ENCODE assay signal across 11 cellular contexts in genomic region chr1:1883092-1883858, GRCh38. TPM values are rescaled to one million over a fixed set of nuclear protein-coding genes. Genes with fewer than 3 reads are reported as not detected.
DNase-seq lines count a peak whose midpoint lies in the region; ATAC-seq and TF ChIP-seq lines count a peak whose summit lies in the region.
"Had no signal": no experiment of that assay in that cellular context is flagged by ENCODE, and none has a peak within 500 bp of the region (broad histone marks: within the 10 kb centered on the region; RNA-seq: fewer than 3 reads in every experiment).

No MANE protein-coding gene starts in this region.

- H2BK120ac ChIP-seq in H9 (ENCODE audit: low read depth, low read length, poor library complexity, severe bottlenecking), result no peak overlapping the region

- no peaks in the 10 kb centered on the region; the same call in 1 of the 2 replicates for H3K4me1 ChIP-seq in H9 (ENCODE audit: insufficient read depth, low read length)
- H3K4me1 ChIP-seq: prostate gland had no signal

- no CpG with 5 or more reads among the region's 4 CpGs for WGBS in H9 (ENCODE audit: extremely low coverage, insufficient read length, low lambda C conversion rate)

- peak overlapping the region; percentile 73 for H3K27ac ChIP-seq in AG04450 (ENCODE audit: low read depth, low read length)
- no peak overlapping the region for H3K27ac ChIP-seq in H9 (ENCODE audit: insufficient read length, low read depth, low read length)
- H3K27ac ChIP-seq: prostate gland had no signal

- H3K56ac ChIP-seq in H9 (ENCODE audit: insufficient read length, low read depth, low read length), result no peak overlapping the region

- H3K36me3 Mint-ChIP-seq in H9 (ENCODE audit: insufficient read depth in 1 of 3, low read depth in 3 of 3), result peaks cover 25 to 28% (median 25%) of the 10 kb centered on the region in 3 experiments; a peak in 6 of 7 replicates
- peaks cover 65% of the 10 kb centered on the region for H3K36me3 Mint-ChIP-seq in activated T-helper 17 cell treated with anti-CD3 and anti-CD28 coated beads, Interleukin-2, amount 50 U/mL, for 72 hours (ENCODE audit: low read depth)

- no peaks in the 10 kb centered on the region for H3K27me3 ChIP-seq in AG04450 (ENCODE audit: control insufficient read depth, insufficient read depth, low read length)
- H3K27me3 ChIP-seq in H9 (ENCODE audit: insufficient read depth, low read length), result no peaks in the 10 kb centered on the region
- H3K27me3 ChIP-seq: heart left ventricle had no signal

- H2BK5ac ChIP-seq in H9 (ENCODE audit: insufficient read length, low read length), result no peak overlapping the region

- no peak overlapping the region for H3K4ac ChIP-seq in H9 (ENCODE audit: low read depth, low read length)

- H3K14ac ChIP-seq in H9 (ENCODE audit: insufficient read depth, low read length), result no peak overlapping the region

- H2BK20ac ChIP-seq in H9 (ENCODE audit: low read depth, low read length, poor library complexity, severe bottlenecking), result no peak overlapping the region

- H3K23ac ChIP-seq in H9 (ENCODE audit: insufficient read length, low read depth, low read length), result no peak overlapping the region

- no peak overlapping the region for H2AFZ ChIP-seq in H9 (ENCODE audit: low read length)

- no peak for ATAC-seq in activated T-helper 17 cell treated with anti-CD3 and anti-CD28 coated beads, Interleukin-2, amount 50 U/mL, for 72 hours (replicated peaks)

- no peak for TF ChIP-seq CTCF in AG04450 (IDR thresholded peaks at IDR 0.05; ENCODE audit: low read depth, low read length)
- no peak for TF ChIP-seq CTCF in H9 (conservative IDR thresholded peaks at IDR 0.05)
- TF ChIP-seq CTCF in foreskin fibroblast (IDR thresholded peaks at IDR 0.05; ENCODE audit: low read depth, low read length), result no peak

- H3K79me1 ChIP-seq in H9 (ENCODE audit: insufficient read depth, low read depth, low read length, poor library complexity, severe bottlenecking), result no peaks in the 10 kb centered on the region

- peaks cover 73% of the 10 kb centered on the region for H3K79me2 ChIP-seq in H9 (ENCODE audit: insufficient read depth, low read length)

- no peak overlapping the region for H2BK15ac ChIP-seq in H9 (ENCODE audit: low read depth, low read length)

- H3K4me3 Mint-ChIP-seq in H9, result no peak overlapping the region
- peak overlapping the region; percentile 38 for H3K4me3 Mint-ChIP-seq in activated T-helper 17 cell treated with anti-CD3 and anti-CD28 coated beads, Interleukin-2, amount 50 U/mL, for 72 hours

- H2BK12ac ChIP-seq in H9 (ENCODE audit: insufficient read length, low read depth, low read length), result no peak overlapping the region

- H3K9me3 Mint-ChIP-seq in H9, result peaks cover 0 to 5% of the 10 kb centered on the region in 2 experiments; a peak in 1 of 5 replicates
- no peaks in the 10 kb centered on the region for H3K9me3 Mint-ChIP-seq in activated T-helper 17 cell treated with anti-CD3 and anti-CD28 coated beads, Interleukin-2, amount 50 U/mL, for 72 hours

- H4K8ac ChIP-seq in H9 (replicated peaks; ENCODE audit: insufficient read length, low read depth, low read length), result no peak overlapping the region

- DNase-seq in AG04450 (ENCODE audit: low read depth, low spot score) (no peak), H9 (no peak), kidney tubule cell (ENCODE audit: low spot score) (peak; percentile 61), foreskin fibroblast (no peak), DMS53 (lab: John Stamatoyannopoulos, UW) (no peak), C1 segment of cervical spinal cord (lab: John Stamatoyannopoulos, UW) (no peak), activated gamma-delta T cell treated with Interleukin-2 at 50 U/mL for 16 hours (no peak)
- DNase-seq: heart left ventricle, NCI-H524 had no signal

- H3K27ac Mint-ChIP-seq in H9, result peak overlapping the region; percentile 35 to 81 (median 70); a peak in 5 of 7 replicates
- H3K27ac Mint-ChIP-seq in activated T-helper 17 cell treated with anti-CD3 and anti-CD28 coated beads, Interleukin-2, amount 50 U/mL, for 72 hours, result peak overlapping the region; percentile 52

- H3K27me3 Mint-ChIP-seq in H9 (ENCODE audit: low read depth), result no peaks in the 10 kb centered on the region
- H3K27me3 Mint-ChIP-seq in activated T-helper 17 cell treated with anti-CD3 and anti-CD28 coated beads, Interleukin-2, amount 50 U/mL, for 72 hours, result no peaks in the 10 kb centered on the region

- H3K9ac ChIP-seq in H9 (ENCODE audit: extremely low read depth, insufficient read length, low read length), result no peak overlapping the region

- no peak overlapping the region for H3T11ph ChIP-seq in H9 (ENCODE audit: low read length)

- H3K4me2 ChIP-seq in H9 (ENCODE audit: insufficient read depth, insufficient read length, low read length), result no peak overlapping the region

- no peak overlapping the region for H2AK5ac ChIP-seq in H9 (ENCODE audit: insufficient read length, low read length)

- peaks cover 3% of the 10 kb centered on the region for H4K20me1 ChIP-seq in H9 (ENCODE audit: control insufficient read depth, insufficient read depth, insufficient read length)

- no peaks in the 10 kb centered on the region for H3K9me3 ChIP-seq in AG04450 (ENCODE audit: control insufficient read depth, insufficient read depth, low read length)
- no peaks in the 10 kb centered on the region for H3K9me3 ChIP-seq in H9 (ENCODE audit: control insufficient read depth, low read depth, low read length)
- H3K9me3 ChIP-seq: heart left ventricle, prostate gland had no signal

- peaks cover 38 to 48% of the 10 kb centered on the region in 2 experiments for H3K4me1 Mint-ChIP-seq in H9
- H3K4me1 Mint-ChIP-seq in activated T-helper 17 cell treated with anti-CD3 and anti-CD28 coated beads, Interleukin-2, amount 50 U/mL, for 72 hours, result peaks cover 37% of the 10 kb centered on the region

- no peak overlapping the region for H3K4me3 ChIP-seq in AG04450 (ENCODE audit: low read depth, low read length)
- no peak overlapping the region for H3K4me3 ChIP-seq in foreskin fibroblast (ENCODE audit: low read depth in 1 of 2, low read length in 2 of 2)
- H3K4me3 ChIP-seq: prostate gland had no signal

- CTCF ChIA-PET in AG04450 (lab: Charles Lee), result interaction anchor here (0.7 to 0.9 kb wide), 2 partner anchors 23 to 484 kb away, joined by 4 to 5 read pairs; partner anchors contain the start of gene CCNL2

- POLR2A ChIA-PET in AG04450 (lab: Yijun Ruan, JAX), result interaction anchor here (0.7 to 1.2 kb wide), 3 partner anchors 9 to 35 kb away, joined by 3 to 11 read pairs (median 5); no protein-coding TSS in a partner anchor

- H4K5ac ChIP-seq in H9 (ENCODE audit: insufficient read length, low read depth, low read length), result no peak overlapping the region

- no peaks in the 10 kb centered on the region for H3K23me2 ChIP-seq in H9 (ENCODE audit: insufficient read length, low read depth, low read length, poor library complexity, severe bottlenecking)

- no peak overlapping the region for H3K18ac ChIP-seq in H9 (ENCODE audit: insufficient read length, low read depth, low read length)

- H4K91ac ChIP-seq in H9 (ENCODE audit: insufficient read length, low read depth, low read length), result no peak overlapping the region

RNA-seq across cellular contexts. Expression of gene GNB1, which starts 7.6 kb away (rescaled TPM):
- polyA plus RNA-seq in AG04450 (2011; rRNA removed), result 400 and 437 TPM in 2 replicates
- 575 and 720 TPM in 2 replicates for polyA minus RNA-seq in AG04450 (2011; rRNA and poly(A)+ RNA removed)
- 382 and 400 TPM in 2 replicates for total RNA-seq in H9 (2021)
- 100 to 1,000 TPM; 266 to 410 TPM for total RNA-seq in activated T-helper 17 cell treated with anti-CD3 and anti-CD28 coated beads, Interleukin-2, amount 50 U/mL, for 72 hours

RNA-seq across cellular contexts. Expression of gene CALML6, which starts 31.8 kb away (rescaled TPM):
- 0.21 TPM in 2 replicates for polyA plus RNA-seq in AG04450 (2011; rRNA removed)
- 0.30 TPM in 1 of 2 replicates, not detected in the other for polyA minus RNA-seq in AG04450 (2011; rRNA and poly(A)+ RNA removed)
- total RNA-seq in H9 (2021), result 1.4 and 1.7 TPM in 2 replicates
- 1 to 10 TPM in 1 of 2 donors, under 1 TPM in 1; 0.86 to 1.7 TPM for total RNA-seq in activated T-helper 17 cell treated with anti-CD3 and anti-CD28 coated beads, Interleukin-2, amount 50 U/mL, for 72 hours
- polyA plus RNA-seq: heart left ventricle had no signal

RNA-seq across cellular contexts. Expression of gene TMEM52, which starts 35.8 kb away (rescaled TPM):
- polyA plus RNA-seq in AG04450 (2011; rRNA removed), result 0.30 and 0.53 TPM in 2 replicates
- 0.23 and 0.48 TPM in 2 replicates for polyA minus RNA-seq in AG04450 (2011; rRNA and poly(A)+ RNA removed)
- total RNA-seq in H9 (2021), result 9.6 and 11.3 TPM in 2 replicates
- total RNA-seq in activated T-helper 17 cell treated with anti-CD3 and anti-CD28 coated beads, Interleukin-2, amount 50 U/mL, for 72 hours, result 1 to 10 TPM; 1.8 to 2.0 TPM
